Comparison of ENCODE assay signal across 20 cellular contexts in the genomic region with DNA sequence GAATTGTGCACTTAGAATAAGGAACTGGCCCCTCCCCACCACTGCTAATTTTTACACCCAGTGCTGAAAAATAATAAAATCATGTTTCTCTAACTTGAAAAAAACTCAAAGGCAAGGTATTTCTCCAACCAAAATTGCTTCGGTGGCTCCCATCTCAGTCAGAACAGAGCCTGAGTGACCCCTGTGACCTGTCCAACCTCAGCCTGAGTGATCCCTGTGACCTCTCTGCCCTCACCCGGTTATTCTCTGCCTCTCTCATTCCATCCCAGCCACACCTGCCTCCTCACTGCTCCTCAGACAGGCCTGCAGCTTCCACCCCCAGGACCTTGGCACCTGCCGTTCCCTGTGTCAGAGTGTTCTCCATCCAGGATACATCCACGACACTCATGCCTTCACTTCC. TPM values are rescaled to one million over a fixed set of nuclear protein-coding genes. Genes with fewer than 3 reads are reported as not detected.
DNase-seq lines count a peak whose midpoint lies in the region; TF ChIP-seq lines count a peak whose summit lies in the region.
"Had no signal": no experiment of that assay in that cellular context is flagged by ENCODE, and none has a peak within 500 bp of the region (broad histone marks: within the 10 kb centered on the region; RNA-seq: fewer than 3 reads in every experiment).

No MANE protein-coding gene starts in this region.

- no peak overlapping the region for H4K12ac ChIP-seq in trophoblast cell (ENCODE audit: low read depth, low read length)

- H3K27me3 Mint-ChIP-seq in dendritic cell treated with granulocyte-macrophage colony-stimulating factor and Interleukin-4, amounts not matched to agents 40 ng/mL and 50 ng/mL, for 4 days = peaks cover 17% of the 10 kb centered on the region

- no peak for DNase-seq in trophoblast cell
- DNase-seq in activated T-cell treated with anti-CD3 and anti-CD28 coated beads, Interleukin-2, amount 50 U/mL, for 1 hour = no peak
- DNase-seq in HPDE6-E6E7 (ENCODE audit: extremely low spot score) = no peak
- DNase-seq in activated gamma-delta T cell treated with Interleukin-2 at 50 U/mL for 16 hours = no peak
- DNase-seq: C1 segment of cervical spinal cord; Calu3; CD4-positive, alpha-beta memory T cell; COR-L47; DMS53; DMS79 treated with DMSO at 0.1 percent for 48 hours; GF-D8; H9 had no signal

- no peak overlapping the region for H3K4me3 ChIP-seq in liver (ENCODE audit: low read depth in 1 of 3, low read length in 3 of 3)
- peak overlapping the region; percentile 2 for H3K4me3 ChIP-seq in trophoblast cell (ENCODE audit: low read depth, low read length)
- H3K4me3 ChIP-seq: GM23338 had no signal

- no peak overlapping the region for H3K4me2 ChIP-seq in trophoblast cell (ENCODE audit: low read length)
- H3K4me2 ChIP-seq: GM23338 had no signal

- TF ChIP-seq RAD21 in liver (IDR thresholded peaks at IDR 0.05) = no peak

- H3K4ac ChIP-seq in trophoblast cell (ENCODE audit: low read depth, low read length) = no peak overlapping the region

- H2BK12ac ChIP-seq in trophoblast cell (ENCODE audit: low read length) = no peak overlapping the region

- no peak overlapping the region for H4K8ac ChIP-seq in trophoblast cell (ENCODE audit: low read depth, low read length)

- H3K4me3 Mint-ChIP-seq in dendritic cell treated with granulocyte-macrophage colony-stimulating factor and Interleukin-4, amounts not matched to agents 40 ng/mL and 50 ng/mL, for 4 days = no peak overlapping the region
- H3K4me3 Mint-ChIP-seq: CD4-positive, alpha-beta memory T cell; GM23338; H9 had no signal

- 54% methylated on average over 4 of the region's 4 CpGs for WGBS in liver
- WGBS in trophoblast cell (ENCODE audit: extremely low coverage, insufficient coverage, insufficient read length) = no CpG with 5 or more reads among the region's 4 CpGs

- H3K14ac ChIP-seq in trophoblast cell (ENCODE audit: low read length) = no peak overlapping the region

- H2BK5ac ChIP-seq in trophoblast cell (ENCODE audit: low read depth, low read length, poor library complexity) = no peak overlapping the region

- intact Hi-C loops in dendritic cell treated with granulocyte-macrophage colony-stimulating factor and Interleukin-4, amounts not matched to agents 40 ng/mL and 50 ng/mL, for 4 days (cut with micrococcal nuclease) = no loop called here

- H3K27ac ChIP-seq in liver (ENCODE audit: low read depth in 1 of 2, low read length in 2 of 2) = no peak overlapping the region
- no peak overlapping the region for H3K27ac ChIP-seq in trophoblast cell (ENCODE audit: low read depth, low read length)

- H2AFZ ChIP-seq in trophoblast cell (ENCODE audit: insufficient read depth, low read length, poor library complexity) = no peak overlapping the region
- H2AFZ ChIP-seq: GM23338 had no signal

- H3K27me3 ChIP-seq in liver (ENCODE audit: control insufficient read depth in 4 of 4, insufficient read depth in 4 of 4, low read length in 3 of 4) (no peaks in the 10 kb centered on the region), trophoblast cell (ENCODE audit: insufficient read depth, low read length) (peaks cover 7% of the 10 kb centered on the region)

- no peak overlapping the region for H2BK120ac ChIP-seq in trophoblast cell (ENCODE audit: insufficient read depth, low read length, poor library complexity)

- H3K27ac Mint-ChIP-seq in dendritic cell treated with granulocyte-macrophage colony-stimulating factor and Interleukin-4, amounts not matched to agents 40 ng/mL and 50 ng/mL, for 4 days = peak overlapping the region; percentile 8
- H3K27ac Mint-ChIP-seq: GM23338, H9 had no signal

- H2AK5ac ChIP-seq in trophoblast cell (ENCODE audit: low read length) = no peak overlapping the region

- H3K23ac ChIP-seq in trophoblast cell (ENCODE audit: low read length) = no peak overlapping the region

- no peaks in the 10 kb centered on the region for H3K79me2 ChIP-seq in trophoblast cell (ENCODE audit: control insufficient read depth, insufficient read depth, low read length, poor library complexity)

- no peaks in the 10 kb centered on the region for H3K9me3 Mint-ChIP-seq in dendritic cell treated with granulocyte-macrophage colony-stimulating factor and Interleukin-4, amounts not matched to agents 40 ng/mL and 50 ng/mL, for 4 days
- H3K9me3 Mint-ChIP-seq: H9 had no signal

- no peaks in the 10 kb centered on the region for H3K79me1 ChIP-seq in trophoblast cell (ENCODE audit: low read length)

- H3K4me1 ChIP-seq in liver (ENCODE audit: control insufficient read depth in 4 of 4, insufficient read depth in 4 of 4, low read length in 3 of 4) = peaks cover 11 to 57% (median 45%) of the 10 kb centered on the region in 4 donors
- H3K4me1 ChIP-seq in trophoblast cell (ENCODE audit: control insufficient read depth in 1 of 2, insufficient read depth in 2 of 2, low read length in 2 of 2) = peaks cover 0 to 6% of the 10 kb centered on the region in 2 experiments

- H3K18ac ChIP-seq in trophoblast cell (ENCODE audit: low read length) = no peak overlapping the region

- TF ChIP-seq CTCF in liver (IDR thresholded peaks at IDR 0.05; ENCODE audit: low read depth, low read length, missing input control) = no peak

- H3K36me3 Mint-ChIP-seq in dendritic cell treated with granulocyte-macrophage colony-stimulating factor and Interleukin-4, amounts not matched to agents 40 ng/mL and 50 ng/mL, for 4 days (ENCODE audit: low read depth) = peaks cover 6% of the 10 kb centered on the region
- H3K36me3 Mint-ChIP-seq: CD4-positive, alpha-beta memory T cell had no signal

- H3K9me3 ChIP-seq in liver (ENCODE audit: control insufficient read depth in 4 of 4, low read length in 3 of 4) (no peaks in the 10 kb centered on the region), trophoblast cell (ENCODE audit: insufficient read depth, low read depth, low read length) (peaks cover 5% of the 10 kb centered on the region)

- H3K36me3 ChIP-seq in liver (ENCODE audit: control insufficient read depth in 4 of 4, insufficient read depth in 3 of 4, low read depth in 1 of 4, low read length in 3 of 4) (peaks cover 1 to 13% (median 11%) of the 10 kb centered on the region in 4 donors), trophoblast cell (ENCODE audit: control insufficient read depth in 1 of 2, insufficient read depth in 2 of 2, low read length in 2 of 2) (no peaks in the 10 kb centered on the region)

- no peak overlapping the region for H3K9ac ChIP-seq in liver (ENCODE audit: low read depth in 1 of 2, low read length in 2 of 2)
- H3K9ac ChIP-seq in trophoblast cell (ENCODE audit: low read length) = no peak overlapping the region

- H3K4me1 Mint-ChIP-seq in dendritic cell treated with granulocyte-macrophage colony-stimulating factor and Interleukin-4, amounts not matched to agents 40 ng/mL and 50 ng/mL, for 4 days (ENCODE audit: low read depth) = peaks cover 37% of the 10 kb centered on the region
- H3K4me1 Mint-ChIP-seq: CD4-positive, alpha-beta memory T cell had no signal

- no peak overlapping the region for H4K91ac ChIP-seq in trophoblast cell (ENCODE audit: low read depth, low read length)

TF ChIP-seq in liver, 16 proteins besides CTCF, POLR2A, EP300 and RAD21:
- TF ChIP-seq, protein P1, sequence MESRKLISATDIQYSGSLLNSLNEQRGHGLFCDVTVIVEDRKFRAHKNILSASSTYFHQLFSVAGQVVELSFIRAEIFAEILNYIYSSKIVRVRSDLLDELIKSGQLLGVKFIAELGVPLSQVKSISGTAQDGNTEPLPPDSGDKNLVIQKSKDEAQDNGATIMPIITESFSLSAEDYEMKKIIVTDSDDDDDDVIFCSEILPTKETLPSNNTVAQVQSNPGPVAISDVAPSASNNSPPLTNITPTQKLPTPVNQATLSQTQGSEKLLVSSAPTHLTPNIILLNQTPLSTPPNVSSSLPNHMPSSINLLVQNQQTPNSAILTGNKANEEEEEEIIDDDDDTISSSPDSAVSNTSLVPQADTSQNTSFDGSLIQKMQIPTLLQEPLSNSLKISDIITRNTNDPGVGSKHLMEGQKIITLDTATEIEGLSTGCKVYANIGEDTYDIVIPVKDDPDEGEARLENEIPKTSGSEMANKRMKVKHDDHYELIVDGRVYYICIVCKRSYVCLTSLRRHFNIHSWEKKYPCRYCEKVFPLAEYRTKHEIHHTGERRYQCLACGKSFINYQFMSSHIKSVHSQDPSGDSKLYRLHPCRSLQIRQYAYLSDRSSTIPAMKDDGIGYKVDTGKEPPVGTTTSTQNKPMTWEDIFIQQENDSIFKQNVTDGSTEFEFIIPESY (IDR thresholded peaks at IDR 0.05) = no peak
- TF ChIP-seq YY1 (IDR thresholded peaks at IDR 0.05) (no peak), NR2F2 (IDR thresholded peaks at IDR 0.05) (peak; percentile 87), RXRA (IDR thresholded peaks at IDR 0.05) (peak; percentile 23 to 54), EGR1 (IDR thresholded peaks at IDR 0.05; ENCODE audit: low read depth in 2 of 2) (no peak), HNF4A (conservative IDR thresholded peaks at IDR 0.05) (peak in 1 of 2 donors; percentile 32)

RNA-seq across cellular contexts. Expression of a gene that starts 5.1 kb away (rescaled TPM):
- 10 to 100 TPM; 27.1 to 30.3 TPM for total RNA-seq in liver
- polyA plus RNA-seq in liver = 10 to 100 TPM; 18.2 to 19.3 TPM
- polyA plus RNA-seq in trophoblast cell (2013) = 0.29 and 0.36 TPM in 2 replicates
- total RNA-seq: A673, G401 had no signal
- polyA plus RNA-seq: BJ; CD4-positive, alpha-beta memory T cell; GM23338 had no signal

RNA-seq across cellular contexts. Expression of a gene that starts 53.8 kb away (rescaled TPM):
- total RNA-seq in liver = 10 to 100 TPM in 1 of 2 donors, under 1 TPM in 1; 0.23 to 12.0 TPM
- 1 to 10 TPM; 5.4 to 9.5 TPM for polyA plus RNA-seq in liver
- 0.21 and 0.26 TPM in 2 replicates for polyA plus RNA-seq in trophoblast cell (2013)
- total RNA-seq: A172, A673, Daoy, G401, GM23338, H9 had no signal
- polyA plus RNA-seq: BJ, GM23338 had no signal
